ENCODE assay signal across 8 cellular contexts in the genomic region with DNA sequence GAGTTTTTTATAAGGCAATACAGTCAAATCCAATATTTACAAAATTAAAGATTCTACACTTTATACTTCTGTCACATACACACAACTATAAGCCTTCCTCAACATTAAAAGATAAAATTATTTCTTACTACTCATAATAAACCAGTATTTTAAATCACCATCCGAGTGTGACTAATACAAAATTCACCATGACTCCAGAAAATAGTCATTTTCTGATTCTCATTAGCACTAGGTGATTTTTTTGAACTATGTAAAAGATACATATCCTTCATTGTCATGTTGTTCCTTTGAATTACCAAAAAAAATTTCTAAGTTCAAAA. TPM values are rescaled to one million over a fixed set of nuclear protein-coding genes. Genes with fewer than 3 reads are reported as not detected.
A peak's percentile ranks its signal among the peaks of the same experiment; 100 is the strongest.
DNase-seq lines count a peak whose midpoint lies in the region; ATAC-seq, FAIRE-seq and TF ChIP-seq lines count a peak whose summit lies in the region.

No MANE protein-coding gene starts in this region.

- H3K27me3 ChIP-seq in Panc1 (ENCODE audit: control insufficient read depth, insufficient read depth, low read length) = no peaks in the 10 kb centered on the region
- H3K27me3 ChIP-seq in H1 (replicated peaks in 1 of 4; ENCODE audit: control insufficient read depth in 3 of 4, extremely low read depth in 1 of 4, insufficient read depth in 3 of 4, low read length in 3 of 4) = no peaks in the 10 kb centered on the region
- no peaks in the 10 kb centered on the region for H3K27me3 ChIP-seq in ovary

- H3K23ac ChIP-seq in H1 (ENCODE audit: insufficient read length) = no peak overlapping the region

- peak overlapping the region in 1 of 4 experiments; percentile 49; a peak in 2 of 7 replicates for H3K9ac ChIP-seq in H1 (replicated peaks in 1 of 4; ENCODE audit: extremely low read depth in 1 of 4, low read depth in 3 of 4, low read length in 3 of 4)

- no peak overlapping the region for H2BK20ac ChIP-seq in H1 (ENCODE audit: low read length)

- peaks cover 0 to 43% of the 10 kb centered on the region in 2 experiments; a peak in 2 of 4 replicates for H3K79me2 ChIP-seq in H1 (ENCODE audit: control insufficient read depth in 1 of 2, insufficient read depth in 2 of 2, low read length in 2 of 2)

- no peak overlapping the region for H3K56ac ChIP-seq in H1 (replicated peaks; ENCODE audit: insufficient read length, low read depth, low read length)

- H3K9me3 ChIP-seq in Panc1 (ENCODE audit: control insufficient read depth, insufficient read depth, low read depth, low read length) = no peaks in the 10 kb centered on the region
- no peaks in the 10 kb centered on the region for H3K9me3 ChIP-seq in H1 (ENCODE audit: insufficient read depth in 2 of 2, low read depth in 1 of 2, low read length in 1 of 2)
- H3K9me3 ChIP-seq in ovary = no peaks in the 10 kb centered on the region

- ATAC-seq in Panc1 (no peak), GM21786 (IDR thresholded peaks at IDR 0.05; ENCODE audit: unreplicated experiment) (no peak), HG02678 (IDR thresholded peaks at IDR 0.05; ENCODE audit: unreplicated experiment) (no peak)

- WGBS in H1 (ENCODE audit: extremely low coverage in 1 of 2, insufficient coverage in 1 of 2, insufficient read length in 1 of 2, insufficient replicate concordance in 2 of 2, low coverage in 1 of 2, low lambda C conversion rate in 2 of 2, missing lambda C conversion rate in 1 of 2), 2 experiments = 9% methylated on average over 1 of the region's 1 CpG; no CpG with 5 or more reads in 1 of the 2 experiments
- 17 to 36% (median 35%) methylated on average over 1 of the region's 1 CpG for WGBS in ovary, 3 donors

- FAIRE-seq in H1 (lab: Jason Lieb, UNC) = no peak

- no peak for TF ChIP-seq POLR2A in H1 (IDR thresholded peaks at IDR 0.05; ENCODE audit: control extremely low read depth in 1 of 2, low read depth in 2 of 2, low read length in 2 of 2)
- TF ChIP-seq POLR2A in ovary (IDR thresholded peaks at IDR 0.05) = no peak

- CTCF ChIA-PET in Panc1 (lab: Charles Lee) = no interaction called here
- CTCF ChIA-PET in H1 (lab: Charles Lee; ENCODE audit: partially characterized antibody) = interaction anchor here (0.6 to 2.0 kb wide), 5 partner anchors 52 to 317 kb away, joined by 3 to 7 read pairs (median 5); no protein-coding TSS in a partner anchor

- H4K8ac ChIP-seq in H1 (ENCODE audit: extremely low read depth, insufficient read depth, low read length) = no peak overlapping the region

- H3K4me2 ChIP-seq in H1 (ENCODE audit: insufficient read depth in 1 of 2, low read depth in 2 of 2, low read length in 2 of 2) = peak overlapping the region; percentile 87 to 91; a peak in 3 of 4 replicates

- no peak overlapping the region for H3K4ac ChIP-seq in H1 (replicated peaks; ENCODE audit: insufficient read length, low read depth, low read length)

- H3K18ac ChIP-seq in H1 (ENCODE audit: extremely low read depth, low read length) = no peak overlapping the region; the same call in 1 of the 2 replicates

- H3K23me2 ChIP-seq in H1 (ENCODE audit: low read depth, low read length) = peaks cover 5% of the 10 kb centered on the region

- H3K4me3 ChIP-seq in GM12865 (ENCODE audit: low read depth, low read length) (peak overlapping the region; percentile 55), Panc1 (ENCODE audit: low read depth in 2 of 2, low read length in 2 of 2) (peak overlapping the region in 1 of 2 experiments; percentile 63; a peak in 2 of 4 replicates), H1 (ENCODE audit: extremely low read depth in 1 of 4, insufficient read depth in 2 of 4, low read depth in 3 of 4, low read length in 4 of 4) (peak overlapping the region in 3 of 4 experiments; percentile 17 to 86 (median 73); a peak in 4 of 8 replicates), ovary (peak overlapping the region; percentile 1)

- BruUV-seq in Panc1 (replicated peaks; lab: Mats Ljungman, UMichigan) = no TSS peak

- no peaks in the 10 kb centered on the region for H4K20me1 ChIP-seq in H1 (replicated peaks in 1 of 2; ENCODE audit: control insufficient read depth in 1 of 2, insufficient read depth in 2 of 2, low read length in 2 of 2)

- H3K36me3 ChIP-seq in Panc1 (ENCODE audit: control insufficient read depth, insufficient read depth, low read length) (no peaks in the 10 kb centered on the region), H1 (ENCODE audit: control insufficient read depth in 2 of 4, insufficient read depth in 4 of 4, low read length in 3 of 4) (peaks cover 0 to 9% (median 0%) of the 10 kb centered on the region in 4 experiments; a peak in 1 of 8 replicates), ovary (no peaks in the 10 kb centered on the region)

- TF ChIP-seq RAD21 in H1 (IDR thresholded peaks at IDR 0.05 in 1 of 2, conservative IDR thresholded peaks at IDR 0.05 in 1 of 2; ENCODE audit: low read depth in 2 of 2, low read length in 2 of 2) = no peak

- no peak overlapping the region for H2BK120ac ChIP-seq in H1 (replicated peaks; ENCODE audit: low read depth, low read length)

- TF ChIP-seq CTCF in GM12865 (IDR thresholded peaks at IDR 0.05; ENCODE audit: insufficient read depth, low read depth, low read length, missing control alignments) (no peak), Panc1 (IDR thresholded peaks at IDR 0.05) (no peak), H1 (IDR thresholded peaks at IDR 0.05; ENCODE audit: control extremely low read depth in 1 of 3, insufficient read depth in 1 of 3, low read depth in 1 of 3, low read length in 3 of 3) (no peak), ovary (IDR thresholded peaks at IDR 0.05) (no peak)

- in situ Hi-C loops in Panc1 (cut with HindIII; ENCODE audit: low pct_unique_long_range_greater_than_20kb, low sequenced_read_pairs) = no loop called here

- H3K4me1 ChIP-seq in Panc1 (ENCODE audit: control insufficient read depth, insufficient read depth, low read length) (peaks cover 6% of the 10 kb centered on the region; the same call in 1 of the 2 replicates), H1 (replicated peaks in 1 of 4; ENCODE audit: control insufficient read depth in 3 of 4, insufficient read depth in 4 of 4, low read length in 3 of 4) (peaks cover 0 to 7% (median 2%) of the 10 kb centered on the region in 4 experiments; a peak in 2 of 7 replicates), ovary (ENCODE audit: insufficient read depth) (no peaks in the 10 kb centered on the region)

- no peak overlapping the region for H4K91ac ChIP-seq in H1 (replicated peaks; ENCODE audit: insufficient read length, low read length)

- H3K79me1 ChIP-seq in H1 (ENCODE audit: low read depth, low read length) = no peaks in the 10 kb centered on the region; the same call in 1 of the 2 replicates

- H2AK5ac ChIP-seq in H1 (ENCODE audit: low read depth, low read length) = no peak overlapping the region

- TF ChIP-seq EP300 in H1 (IDR thresholded peaks at IDR 0.05; ENCODE audit: borderline replicate concordance in 1 of 2, low read depth in 2 of 2, low read length in 2 of 2) = no peak
- TF ChIP-seq EP300 in ovary (IDR thresholded peaks at IDR 0.05) = no peak

- H2BK5ac ChIP-seq in H1 (ENCODE audit: low read depth, low read length) = no peak overlapping the region

- H3K27ac ChIP-seq in Panc1 (ENCODE audit: low read length) (peak overlapping the region; percentile 88; the same call in 1 of the 2 replicates), H1 (ENCODE audit: low read depth, low read length) (peak overlapping the region; percentile 46; the same call in 1 of the 2 replicates), ovary (no peak overlapping the region)

- intact Hi-C loops in Panc1 (cut with micrococcal nuclease; ENCODE audit: unreplicated experiment) (no loop called here), ovary (cut with DNase I) (no loop called here)

- H4K5ac ChIP-seq in H1 (ENCODE audit: insufficient read length, low read depth, low read length) = peak overlapping the region; percentile 85

- H2BK15ac ChIP-seq in H1 (ENCODE audit: low read length) = no peak overlapping the region

- no peak overlapping the region for H2BK12ac ChIP-seq in H1 (ENCODE audit: low read depth, low read length)

- POLR2A ChIA-PET in Panc1 (lab: Charles Lee) = no interaction called here
- POLR2A ChIA-PET in H1 (lab: Charles Lee; ENCODE audit: partially characterized antibody) = interaction anchor here (0.8 to 8.7 kb wide), 22 partner anchors 8 to 334 kb away, joined by 3 to 90 read pairs (median 4); no protein-coding TSS in a partner anchor

- DNase-seq in GM12865 (ENCODE audit: low read depth) = peak; percentile 27
- no peak for DNase-seq in Panc1 (ENCODE audit: low read depth, low spot score)
- DNase-seq in H1 (ENCODE audit: low read depth in 1 of 2, low spot score in 2 of 2) = no peak
- DNase-seq in ovary = no peak
- DNase-seq in NCI-H1092 treated with DMSO at 0.1 percent for 48 hours (lab: John Stamatoyannopoulos, UW) = no peak
- no peak for DNase-seq in NCI-H2029 (lab: John Stamatoyannopoulos, UW)

- no peak overlapping the region for H2AFZ ChIP-seq in H1 (ENCODE audit: low read length)

- H3K14ac ChIP-seq in H1 (ENCODE audit: insufficient read length) = no peak overlapping the region

TF ChIP-seq in H1, 55 proteins besides CTCF, POLR2A, EP300 and RAD21 (continues in another document):
- TF ChIP-seq HDAC6 (IDR thresholded peaks at IDR 0.05; ENCODE audit: low read depth, low read length) (no peak), EZH2 (IDR thresholded peaks at IDR 0.05; ENCODE audit: low read depth, low read length, severe bottlenecking) (no peak), ZNF274 (IDR thresholded peaks at IDR 0.05; ENCODE audit: borderline replicate concordance, extremely low read depth, low read length) (no peak), TCF12 (IDR thresholded peaks at IDR 0.05; ENCODE audit: low read depth, low read length) (no peak), SP2 (IDR thresholded peaks at IDR 0.05; ENCODE audit: low read length) (no peak), SIN3A (conservative IDR thresholded peaks at IDR 0.05 in 1 of 2, IDR thresholded peaks at IDR 0.05 in 1 of 2; ENCODE audit: low read depth in 1 of 2, low read length in 2 of 2) (no peak), NANOG (IDR thresholded peaks at IDR 0.05; ENCODE audit: insufficient read depth, low read depth, low read length, poor library complexity, severe bottlenecking) (no peak), CBX5 (IDR thresholded peaks at IDR 0.05; ENCODE audit: low read depth, low read length) (no peak)

RNA-seq across cellular contexts. Expression of gene SLC7A11, which starts 0.6 kb away (rescaled TPM):
- total RNA-seq in Panc1 (2021; ENCODE audit: unreplicated experiment) (6.4 TPM), ovary (10 to 100 TPM in 1 of 7 donors, 1 to 10 TPM in 3, under 1 TPM in 3; 0.05 to 18.1 (median 1.2) TPM)
- polyA plus RNA-seq in Panc1 (2012; ENCODE audit: insufficient read length) = 3.9 TPM
- 15.6 and 17.0 TPM in 2 replicates for total RNA-seq in H1 (2021; fragmentation: NEBNext Ultra II Directional; extraction: Animal tissue kit (Norgen Biotek cat#: 25700))
- polyA plus RNA-seq in H1 (2011; rRNA removed) (5.9 and 6.6 TPM in 2 replicates), ovary (under 1 TPM; 0.18 to 0.33 TPM)
- polyA plus RNA-seq in H1 (2011; cell fraction: cytosol; rRNA removed) = 10.6 TPM
- polyA plus RNA-seq in H1 (2011; cell fraction: nucleus; rRNA removed) = 6.4 TPM
- polyA plus RNA-seq in H1 (2012, experiment 1 of 2) = 4.1 to 10.1 TPM (median 5.6 TPM) in 4 replicates
- 0.56 TPM for polyA plus RNA-seq in H1 (2012, experiment 2 of 2)
- 17.0 TPM for polyA plus RNA-seq in H1 (2013, experiment 1 of 2)
- polyA plus RNA-seq in H1 (2013, experiment 2 of 2) = 15.6 TPM
- 35.2 and 35.5 TPM in 2 replicates for polyA minus RNA-seq in H1 (2011; rRNA and poly(A)+ RNA removed)
- 23.2 TPM for polyA minus RNA-seq in H1 (2011; cell fraction: cytosol; rRNA and poly(A)+ RNA removed)
- 40.7 TPM for polyA minus RNA-seq in H1 (2011; cell fraction: nucleus; rRNA and poly(A)+ RNA removed)

Comparison
In these comparisons a context has a peak if more than half of its experiments do, and no peak if none do; other contexts are left out.
1. H3K27ac ChIP-seq: peak in Panc1 (single experiment) and H1 (single experiment); none in ovary (0 of 2).